In the genomic region with DNA sequence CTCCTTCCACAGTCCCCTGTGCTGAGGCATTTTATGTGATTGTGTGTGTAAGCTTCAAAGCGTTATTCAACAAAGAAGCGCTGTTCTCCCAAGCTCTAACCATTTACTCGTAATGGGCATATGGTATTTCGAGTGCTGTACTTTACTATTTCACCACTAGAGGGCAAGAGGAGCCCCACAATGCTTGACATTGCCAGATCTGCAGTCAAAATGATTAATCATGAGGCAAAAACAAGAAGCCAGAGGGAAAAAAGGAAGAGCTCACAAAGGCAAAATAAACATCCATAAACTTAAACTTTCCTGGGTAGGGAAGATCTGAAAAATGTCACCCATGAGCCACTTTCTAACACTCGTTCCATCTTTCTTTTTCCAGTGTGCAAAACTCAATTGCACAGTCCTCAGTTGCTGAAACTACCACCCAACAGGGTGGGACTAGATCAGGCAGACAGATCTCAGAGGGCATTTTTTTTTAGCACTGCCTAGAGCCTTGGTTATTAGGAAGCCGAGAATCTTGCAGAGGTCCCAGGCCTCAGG, we compare ENCODE assay signal across 8 cellular contexts.
DNase-seq lines count a peak whose midpoint lies in the region; TF ChIP-seq lines count a peak whose summit lies in the region.

No MANE protein-coding gene starts in this region.

- H3K9me3 ChIP-seq in HEK293 (ENCODE audit: control insufficient read depth, insufficient read depth, low read depth, low read length): no peaks in the 10 kb centered on the region; the same call in 1 of the 2 replicates
- no peaks in the 10 kb centered on the region for H3K9me3 ChIP-seq in MM.1S (replicated peaks; ENCODE audit: insufficient read depth, low read length)

- no peak overlapping the region for H3K56ac ChIP-seq in mesendoderm (ENCODE audit: low read length)

- no peaks in the 10 kb centered on the region for H3K9me2 ChIP-seq in MM.1S (replicated peaks; ENCODE audit: insufficient read depth, low read length)

- H3K4ac ChIP-seq in mesendoderm (ENCODE audit: low read depth, low read length): no peak overlapping the region

- H3K18ac ChIP-seq in mesendoderm (ENCODE audit: low read length): peak overlapping the region; percentile 21

- H3K4me1 Mint-ChIP-seq in activated naive CD4-positive, alpha-beta T cell treated with anti-CD3 and anti-CD28 coated beads for 36 hours (ENCODE audit: low read depth): no peaks in the 10 kb centered on the region
- H3K4me1 Mint-ChIP-seq in endothelial cell (ENCODE audit: unreplicated experiment): no peaks in the 10 kb centered on the region

- intact Hi-C loops in activated naive CD4-positive, alpha-beta T cell treated with anti-CD3 and anti-CD28 coated beads for 36 hours (cut with micrococcal nuclease): loop anchor here (1.0 to 10.0 kb wide), 3 partner anchors 505 to 761 kb away; no protein-coding TSS in a partner anchor

- POLR2A ChIA-PET in HEK293 (lab: Yijun Ruan, JAX): interaction anchor here (0.5 kb wide), 1 partner anchor 302 kb away, joined by 3 read pairs; no protein-coding TSS in a partner anchor

- H3K36me3 Mint-ChIP-seq in activated naive CD4-positive, alpha-beta T cell treated with anti-CD3 and anti-CD28 coated beads for 36 hours (ENCODE audit: low read depth): no peaks in the 10 kb centered on the region
- no peaks in the 10 kb centered on the region for H3K36me3 Mint-ChIP-seq in endothelial cell (ENCODE audit: low read depth, unreplicated experiment)

- no peaks in the 10 kb centered on the region for H3K27me3 ChIP-seq in MM.1S (replicated peaks; ENCODE audit: insufficient read depth, low read length)
- H3K27me3 ChIP-seq in mesendoderm (ENCODE audit: insufficient read depth, low read length, poor library complexity): no peaks in the 10 kb centered on the region

- H4K8ac ChIP-seq in mesendoderm (ENCODE audit: low read depth, low read length): no peak overlapping the region

- no peaks in the 10 kb centered on the region for H3F3A ChIP-seq in MM.1S (ENCODE audit: insufficient read depth, low read length)

- H2AFZ ChIP-seq in MM.1S (ENCODE audit: low read length): no peak overlapping the region

- peaks cover 3% of the 10 kb centered on the region; the same call in 1 of the 2 replicates for H3K4me1 ChIP-seq in HEK293 (ENCODE audit: control insufficient read depth, insufficient read depth, low read length)
- no peaks in the 10 kb centered on the region for H3K4me1 ChIP-seq in MM.1S (ENCODE audit: low read length)
- no peaks in the 10 kb centered on the region for H3K4me1 ChIP-seq in mesendoderm (ENCODE audit: control insufficient read depth, low read depth, low read length)

- no peak overlapping the region for H2BK120ac ChIP-seq in mesendoderm (ENCODE audit: low read depth, low read length)

- H3K27me3 Mint-ChIP-seq in activated naive CD4-positive, alpha-beta T cell treated with anti-CD3 and anti-CD28 coated beads for 36 hours (ENCODE audit: low read depth): no peaks in the 10 kb centered on the region
- no peaks in the 10 kb centered on the region for H3K27me3 Mint-ChIP-seq in endothelial cell (ENCODE audit: unreplicated experiment)

- no peak overlapping the region for H2BK15ac ChIP-seq in mesendoderm (replicated peaks; ENCODE audit: low read depth)

- no peak overlapping the region for H4K5ac ChIP-seq in mesendoderm (ENCODE audit: low read length)

- H3K4me3 Mint-ChIP-seq in activated naive CD4-positive, alpha-beta T cell treated with anti-CD3 and anti-CD28 coated beads for 36 hours: no peak overlapping the region
- H3K4me3 Mint-ChIP-seq in endothelial cell (ENCODE audit: unreplicated experiment): no peak overlapping the region

- no peaks in the 10 kb centered on the region for H3K79me1 ChIP-seq in mesendoderm (ENCODE audit: low read length)

- no peak overlapping the region for H3K27ac Mint-ChIP-seq in activated naive CD4-positive, alpha-beta T cell treated with anti-CD3 and anti-CD28 coated beads for 36 hours
- H3K27ac Mint-ChIP-seq in endothelial cell (ENCODE audit: unreplicated experiment): no peak overlapping the region

- H3K4me2 ChIP-seq in MM.1S (ENCODE audit: low read depth, low read length) (no peak overlapping the region), mesendoderm (ENCODE audit: low read length) (no peak overlapping the region)

- no CpG with 5 or more reads among the region's 6 CpGs for WGBS in mesendoderm (ENCODE audit: extremely low coverage, insufficient coverage, low lambda C conversion rate)

- H3K4me3 ChIP-seq in HEK293 (ENCODE audit: low read depth, low read length) (no peak overlapping the region), MM.1S (ENCODE audit: low read length) (no peak overlapping the region), mesendoderm (ENCODE audit: low read length) (no peak overlapping the region)

- no peak overlapping the region for H3K23ac ChIP-seq in mesendoderm (ENCODE audit: low read length)

- peak; percentile 6 for DNase-seq in activated naive CD4-positive, alpha-beta T cell treated with anti-CD3 and anti-CD28 coated beads for 36 hours
- DNase-seq in activated naive CD4-positive, alpha-beta T cell (lab: John Stamatoyannopoulos, UW): no peak
- DNase-seq in MM.1S: peak; percentile 60
- DNase-seq in RKO (ENCODE audit: low spot score): peak; percentile 83
- peak; percentile 40 for DNase-seq in endothelial cell (ENCODE audit: low spot score)
- DNase-seq in mesendoderm: peak; percentile 85
- DNase-seq in stimulated activated CD4-positive, alpha-beta T cell treated with anti-CD3 and anti-CD28 coated beads, Interleukin-15, amount 100 ng/mL, for 24 hours: no peak

- no peaks in the 10 kb centered on the region for H4K20me1 ChIP-seq in MM.1S (ENCODE audit: insufficient read depth, low read length)

- H3K27ac ChIP-seq in HEK293 (ENCODE audit: extremely low read depth, low read depth, low read length): no peak overlapping the region
- no peak overlapping the region for H3K27ac ChIP-seq in MM.1S (ENCODE audit: low read length)
- peak overlapping the region; percentile 4 for H3K27ac ChIP-seq in mesendoderm (ENCODE audit: low read depth, low read length)

- CTCF ChIA-PET in activated naive CD4-positive, alpha-beta T cell treated with anti-CD3 and anti-CD28 coated beads for 36 hours (lab: Charles Lee): interaction anchor here (0.6 to 1.2 kb wide), 10 partner anchors 9 to 522 kb away, joined by 3 to 6 read pairs (median 3); no protein-coding TSS in a partner anchor
- CTCF ChIA-PET in HEK293 (lab: Yijun Ruan, JAX): interaction anchor here (0.6 to 2.0 kb wide), 51 partner anchors 8 to 565 kb away, joined by 3 to 18 read pairs (median 4); no protein-coding TSS in a partner anchor

- no peak overlapping the region for H2BK5ac ChIP-seq in mesendoderm (ENCODE audit: low read length)

- TF ChIP-seq CTCF in HEK293 (tag by site-specific recombination; IDR thresholded peaks at IDR 0.05) (no peak), MM.1S (IDR thresholded peaks at IDR 0.05; ENCODE audit: low read length) (peak; percentile 81), endothelial cell (IDR thresholded peaks at IDR 0.05; ENCODE audit: unreplicated experiment) (peak; percentile 95)

- H2AK5ac ChIP-seq in mesendoderm (ENCODE audit: low read length): no peak overlapping the region

- no peak overlapping the region for H3K9ac ChIP-seq in MM.1S (ENCODE audit: low read length)
- H3K9ac ChIP-seq in mesendoderm (ENCODE audit: low read length): no peak overlapping the region

- H3K9me3 Mint-ChIP-seq in activated naive CD4-positive, alpha-beta T cell treated with anti-CD3 and anti-CD28 coated beads for 36 hours: no peaks in the 10 kb centered on the region
- no peaks in the 10 kb centered on the region for H3K9me3 Mint-ChIP-seq in endothelial cell (ENCODE audit: unreplicated experiment)

- H3K36me3 ChIP-seq in HEK293 (ENCODE audit: control insufficient read depth in 2 of 2, insufficient read depth in 1 of 2, low read length in 2 of 2) (no peaks in the 10 kb centered on the region), MM.1S (replicated peaks; ENCODE audit: insufficient read depth, low read length) (no peaks in the 10 kb centered on the region), mesendoderm (ENCODE audit: control insufficient read depth, insufficient read depth, low read length) (no peaks in the 10 kb centered on the region)

- H3K79me2 ChIP-seq in MM.1S (ENCODE audit: low read length) (no peaks in the 10 kb centered on the region), mesendoderm (ENCODE audit: control insufficient read depth, insufficient read depth, low read length) (no peaks in the 10 kb centered on the region)

TF ChIP-seq in HEK293, 187 proteins besides CTCF, POLR2A, EP300 and RAD21 (continues in another document):
- TF ChIP-seq KLF10 (tag by site-specific recombination; IDR thresholded peaks at IDR 0.05) (no peak), ZNF19 (tag by site-specific recombination; IDR thresholded peaks at IDR 0.05; ENCODE audit: low read depth) (no peak), ZNF654 (tag by site-specific recombination; IDR thresholded peaks at IDR 0.05; ENCODE audit: low read depth) (peak; percentile 74), ZNF26 (tag by site-specific recombination; IDR thresholded peaks at IDR 0.05) (no peak), OVOL3 (tag by site-specific recombination; IDR thresholded peaks at IDR 0.05) (no peak), ZSCAN18 (tag by site-specific recombination; IDR thresholded peaks at IDR 0.05) (no peak), ZNF670 (tag by site-specific recombination; IDR thresholded peaks at IDR 0.05; ENCODE audit: low read depth) (no peak), ZFP3 (tag by site-specific recombination; IDR thresholded peaks at IDR 0.05; ENCODE audit: low read depth) (no peak)

Comparison
In these comparisons a context has a peak if more than half of its experiments do, and no peak if none do; other contexts are left out.
1. DNase-seq: peak in activated naive CD4-positive, alpha-beta T cell treated with anti-CD3 and anti-CD28 coated beads for 36 hours (single experiment), MM.1S (single experiment), RKO (single experiment), endothelial cell (single experiment) and mesendoderm (single experiment); none in activated naive CD4-positive, alpha-beta T cell (0 of 4) and stimulated activated CD4-positive, alpha-beta T cell treated with anti-CD3 and anti-CD28 coated beads, Interleukin-15, amount 100 ng/mL, for 24 hours (single experiment).